In the genomic region with DNA sequence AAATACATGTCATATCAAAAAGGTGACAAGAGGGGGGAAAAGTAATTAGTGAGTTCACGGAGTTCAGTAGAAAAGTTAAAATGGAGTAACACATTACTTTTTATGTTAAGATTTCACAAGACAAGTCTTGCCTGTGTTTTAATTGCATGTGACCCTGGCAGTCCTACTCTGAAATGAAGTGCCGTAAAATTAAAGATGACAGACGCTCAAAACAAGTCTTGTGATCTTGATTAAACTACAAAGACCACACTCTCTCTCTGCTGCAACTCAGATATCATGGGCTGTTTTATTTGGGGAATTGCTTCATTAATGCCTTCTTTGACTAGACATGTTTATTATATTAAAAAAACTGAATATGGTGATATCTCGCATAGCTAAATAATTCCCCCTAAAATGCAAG, we compare ENCODE assay signal across 6 cellular contexts.
"Had no signal": no experiment of that assay in that cellular context is flagged by ENCODE, and none has a peak within 500 bp of the region (broad histone marks: within the 10 kb centered on the region; RNA-seq: fewer than 3 reads in every experiment).

No MANE protein-coding gene starts in this region.

- H3K27ac ChIP-seq: HL-60 had no signal

- H3K4me3 ChIP-seq: GM23338 had no signal

- ATAC-seq: HepG2 had no signal

- DNase-seq: H9, HCEC 1CT, KBM-7 had no signal
